In the genomic region with DNA sequence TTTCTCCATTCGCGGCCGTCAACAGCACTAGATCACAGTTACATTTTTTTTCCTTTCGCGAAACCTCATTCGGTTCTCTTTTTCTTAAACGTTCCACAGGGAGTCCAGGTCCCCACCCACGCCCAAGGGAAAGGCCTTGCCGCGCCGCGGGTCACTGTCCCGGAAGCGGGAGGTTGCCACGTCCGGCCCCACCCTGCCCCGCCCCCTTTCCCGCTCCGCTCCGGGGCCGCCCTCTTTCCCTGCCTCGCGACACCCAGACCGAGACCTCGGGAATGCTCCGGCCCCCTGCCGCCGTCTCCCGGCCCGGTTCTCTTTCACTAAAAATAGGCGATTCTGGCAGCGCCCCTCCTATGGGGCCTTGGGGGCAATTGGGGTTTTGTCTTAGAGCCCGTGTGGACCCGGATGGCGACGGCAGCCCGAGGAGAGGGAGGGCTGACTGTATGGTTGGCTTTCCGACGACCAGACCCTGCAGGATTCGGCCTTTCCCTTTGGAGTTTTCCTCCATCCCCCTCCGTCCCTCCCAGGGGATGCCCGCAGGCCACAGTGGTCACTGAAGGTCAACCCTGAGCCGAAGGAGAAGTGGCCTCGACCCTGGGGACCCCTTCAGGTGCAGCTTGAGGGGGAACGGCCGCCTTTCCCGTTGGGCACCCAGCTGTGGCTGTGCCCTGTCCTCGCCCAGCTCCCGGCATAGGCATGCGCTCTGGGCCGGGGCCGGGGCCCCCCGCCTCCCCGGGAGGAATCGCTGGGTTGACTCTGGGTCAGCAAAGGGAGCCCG, we compare ENCODE assay signal across 8 cellular contexts. TPM values are rescaled to one million over a fixed set of nuclear protein-coding genes. Genes with fewer than 3 reads are reported as not detected.
DNase-seq lines count a peak whose midpoint lies in the region; ATAC-seq, FAIRE-seq and TF ChIP-seq lines count a peak whose summit lies in the region.

No MANE protein-coding gene starts in this region.

- DNase-seq in SJCRH30 (peak; percentile 86 to 88), astrocyte of the spinal cord (ENCODE audit: low read depth, low spot score) (peak; percentile 86), small intestine (peak; percentile 90), NCI-H187 (lab: John Stamatoyannopoulos, UW) (no peak), NCI-H2081 (lab: John Stamatoyannopoulos, UW) (no peak)

- peak overlapping the region; percentile 81 for H3K4me3 ChIP-seq in GM08714 (ENCODE audit: low read length)
- peak overlapping the region; percentile 91 for H3K4me3 ChIP-seq in SJCRH30
- peak overlapping the region; percentile 63 for H3K4me3 ChIP-seq in astrocyte of the spinal cord (ENCODE audit: low read depth, low read length)
- peak overlapping the region; percentile 85 for H3K4me3 ChIP-seq in iPS-18a (ENCODE audit: low read length)
- H3K4me3 ChIP-seq in small intestine (ENCODE audit: low read depth in 1 of 2, low read length in 2 of 2) = peak overlapping the region; percentile 52 to 61

- FAIRE-seq in small intestine (lab: Jason Lieb, UNC) = no peak

- peaks cover 24% of the 10 kb centered on the region for H3K36me3 ChIP-seq in SJCRH30
- H3K36me3 ChIP-seq in iPS-18a (ENCODE audit: control insufficient read depth, low read depth, low read length) = peaks cover 18% of the 10 kb centered on the region
- H3K36me3 ChIP-seq in small intestine (ENCODE audit: control insufficient read depth in 2 of 2, insufficient read depth in 2 of 2, low read length in 2 of 2) = peaks cover 1 to 5% of the 10 kb centered on the region in 2 donors

- H3K27ac ChIP-seq in SJCRH30 (peak overlapping the region; percentile 84), iPS-18a (ENCODE audit: low read length) (peak overlapping the region; percentile 69), small intestine (ENCODE audit: low read depth in 1 of 2, low read length in 1 of 2) (peak overlapping the region; percentile 96 to 99)

- H3K9ac ChIP-seq in iPS-18a (ENCODE audit: low read length) = peak overlapping the region; percentile 91

- peaks cover 4% of the 10 kb centered on the region; the same call in 1 of the 2 replicates for H3K4me1 ChIP-seq in SJCRH30
- H3K4me1 ChIP-seq in iPS-18a (ENCODE audit: control insufficient read depth, low read depth, low read length) = peaks cover 20% of the 10 kb centered on the region
- H3K4me1 ChIP-seq in small intestine (ENCODE audit: control insufficient read depth in 2 of 2, insufficient read depth in 1 of 2, low read depth in 1 of 2, low read length in 1 of 2) = peaks cover 10 to 18% of the 10 kb centered on the region in 2 donors

- in situ Hi-C loops in astrocyte of the spinal cord (cut with HindIII; ENCODE audit: low sequenced_read_pairs) = no loop called here

- TF ChIP-seq CTCF in astrocyte of the spinal cord (IDR thresholded peaks at IDR 0.05; ENCODE audit: low read depth, low read length) = no peak

- WGBS in small intestine, 3 donors = 0 to 1% (median 0%) methylated on average over 55 to 56 of the region's 56 CpGs

- H3K9me3 ChIP-seq in SJCRH30 (replicated peaks) (no peaks in the 10 kb centered on the region), iPS-18a (ENCODE audit: control insufficient read depth, low read depth, low read length) (no peaks in the 10 kb centered on the region), small intestine (ENCODE audit: control insufficient read depth, low read depth) (no peaks in the 10 kb centered on the region)

- ATAC-seq in HG02763 (IDR thresholded peaks at IDR 0.05; ENCODE audit: unreplicated experiment) = peak; percentile 48

- H3K27me3 ChIP-seq in SJCRH30 (no peaks in the 10 kb centered on the region), iPS-18a (ENCODE audit: control insufficient read depth, insufficient read depth, low read length) (no peaks in the 10 kb centered on the region), small intestine (ENCODE audit: control insufficient read depth in 2 of 2, insufficient read depth in 2 of 2, low read length in 2 of 2) (no peaks in the 10 kb centered on the region)

RNA-seq across cellular contexts. Expression of gene RACK1, which starts 2.8 kb away (rescaled TPM):
- total RNA-seq in SJCRH30 (2014; rRNA removed; shearing (Covaris generic)) = 5,838 and 6,264 TPM in 2 replicates
- polyA plus RNA-seq in small intestine = 1,000 to 10,000 TPM; 1,482 to 2,699 (median 2,196) TPM

RNA-seq across cellular contexts. Expression of gene TRIM52, which starts 14.5 kb away (rescaled TPM):
- total RNA-seq in SJCRH30 (2014; rRNA removed; shearing (Covaris generic)) = 5.3 and 7.9 TPM in 2 replicates
- 1 to 10 TPM; 2.4 to 7.8 (median 6.5) TPM for polyA plus RNA-seq in small intestine

RNA-seq across cellular contexts. Expression of gene TRIM41, which starts 23.4 kb away (rescaled TPM):
- 15.2 and 17.8 TPM in 2 replicates for total RNA-seq in SJCRH30 (2014; rRNA removed; shearing (Covaris generic))
- polyA plus RNA-seq in small intestine = 10 to 100 TPM; 19.2 to 25.0 (median 20.3) TPM

RNA-seq across cellular contexts. Expression of gene TRIM7, which starts 41.5 kb away (rescaled TPM):
- 6.9 and 9.0 TPM in 2 replicates for total RNA-seq in SJCRH30 (2014; rRNA removed; shearing (Covaris generic))
- 1 to 10 TPM in 1 of 3 donors, under 1 TPM in 1, not detected in 1; 0.89 to 2.1 TPM for polyA plus RNA-seq in small intestine

Comparison
In these comparisons a context has a peak if more than half of its experiments do, and no peak if none do; other contexts are left out.
1. DNase-seq: peak in SJCRH30 (2 of 2), astrocyte of the spinal cord (single experiment) and small intestine (single experiment); none in NCI-H187 (0 of 2) and NCI-H2081 (0 of 2).
2. Peak in every context shown above with its lines, with median percentiles within 50 percentile points of each other: H3K4me3 ChIP-seq and H3K27ac ChIP-seq.